ENCODE assay signal across 17 cellular contexts in genomic region chr11:33227578-33228261, GRCh38. TPM values are rescaled to one million over a fixed set of nuclear protein-coding genes. Genes with fewer than 3 reads are reported as not detected.
A peak's percentile ranks its signal among the peaks of the same experiment; 100 is the strongest.
DNase-seq lines count a peak whose midpoint lies in the region; TF ChIP-seq lines count a peak whose summit lies in the region.
"Had no signal": no experiment of that assay in that cellular context is flagged by ENCODE, and none has a peak within 500 bp of the region (broad histone marks: within the 10 kb centered on the region; RNA-seq: fewer than 3 reads in every experiment).

No MANE protein-coding gene starts in this region.

- H3K27me3 ChIP-seq in GM23248 (replicated peaks; ENCODE audit: insufficient read depth), result no peaks in the 10 kb centered on the region
- H3K27me3 ChIP-seq in PC-9 (ENCODE audit: insufficient read depth, low read depth), result no peaks in the 10 kb centered on the region
- H3K27me3 ChIP-seq in smooth muscle cell (ENCODE audit: low read depth), result no peaks in the 10 kb centered on the region
- H3K27me3 ChIP-seq: breast epithelium, foreskin keratinocyte had no signal

- TF ChIP-seq CTCF in PC-9 (conservative IDR thresholded peaks at IDR 0.05) (no peak), fibroblast of the aortic adventitia (IDR thresholded peaks at IDR 0.05; ENCODE audit: insufficient read depth, low read length) (no peak), smooth muscle cell (IDR thresholded peaks at IDR 0.05; ENCODE audit: borderline replicate concordance, insufficient read depth, poor library complexity, severe bottlenecking) (no peak), osteocyte (IDR thresholded peaks at IDR 0.05) (no peak)

- intact Hi-C loops in PC-9 (cut with micrococcal nuclease; ENCODE audit: unreplicated experiment), result no loop called here

- H3K4me1 ChIP-seq in GM23248 (ENCODE audit: insufficient read depth) (peaks cover 11% of the 10 kb centered on the region; the same call in 1 of the 2 replicates), PC-9 (replicated peaks; ENCODE audit: insufficient read depth) (peaks cover 12% of the 10 kb centered on the region), smooth muscle cell (ENCODE audit: low read depth) (no peaks in the 10 kb centered on the region)
- H3K4me1 ChIP-seq: breast epithelium, foreskin keratinocyte had no signal

- H3K9ac ChIP-seq in GM23248 (no peak overlapping the region), smooth muscle cell (ENCODE audit: low read depth) (no peak overlapping the region)
- H3K9ac ChIP-seq: SK-N-SH had no signal

- H2AFZ ChIP-seq in GM23248, result peak overlapping the region; percentile 47
- no peak overlapping the region for H2AFZ ChIP-seq in PC-9
- peak overlapping the region; percentile 39 for H2AFZ ChIP-seq in smooth muscle cell (ENCODE audit: low read depth)

- H3K4me3 ChIP-seq in GM23248 (no peak overlapping the region), PC-9 (no peak overlapping the region), fibroblast of the aortic adventitia (ENCODE audit: low read depth, low read length) (no peak overlapping the region), smooth muscle cell (no peak overlapping the region)
- H3K4me3 ChIP-seq: breast epithelium had no signal

- H3K9me3 ChIP-seq in GM23248 (ENCODE audit: low read depth), result no peaks in the 10 kb centered on the region
- H3K9me3 ChIP-seq in PC-9 (ENCODE audit: insufficient read depth, low read depth), result no peaks in the 10 kb centered on the region
- H3K9me3 ChIP-seq in smooth muscle cell (replicated peaks; ENCODE audit: low read depth), result no peaks in the 10 kb centered on the region
- H3K9me3 ChIP-seq: breast epithelium, SK-N-SH had no signal

- H4K20me1 ChIP-seq in GM23248 (ENCODE audit: insufficient read depth), result no peaks in the 10 kb centered on the region
- H4K20me1 ChIP-seq in PC-9 (ENCODE audit: insufficient read depth), result no peaks in the 10 kb centered on the region; the same call in 1 of the 2 replicates
- no peaks in the 10 kb centered on the region for H4K20me1 ChIP-seq in smooth muscle cell (ENCODE audit: low read depth)

- H3K9me3 Mint-ChIP-seq in osteocyte (ENCODE audit: unreplicated experiment), result no peaks in the 10 kb centered on the region
- H3K9me3 Mint-ChIP-seq: activated T-helper 1 cell treated with anti-CD3 and anti-CD28 coated beads, Interleukin-12 subunit alpha, Interleukin-12 subunit beta, Interleukin-2, Interleukin-4 antibody, amounts not matched to agents 30 ng/mL and 10 ng/mL and 1 ng/mL, durations not matched to agents 14 hours and 24 hours and 36 hours; neural crest cell had no signal

- in situ Hi-C loops in GM23248 (cut with MboI), result no loop called here

- WGBS in GM23248 (ENCODE audit: low coverage in 1 of 2, low lambda C conversion rate in 2 of 2, missing lambda C conversion rate in 2 of 2), 2 experiments, result 51 to 56% methylated on average over 2 of the region's 2 CpGs
- WGBS in smooth muscle cell (ENCODE audit: low lambda C conversion rate), result 80% methylated on average over 2 of the region's 2 CpGs

- no peak overlapping the region for H3K4me2 ChIP-seq in GM23248 (ENCODE audit: unreplicated experiment)
- H3K4me2 ChIP-seq in PC-9, result peak overlapping the region; percentile 16; the same call in 1 of the 2 replicates
- H3K4me2 ChIP-seq in smooth muscle cell, result no peak overlapping the region
- H3K4me2 ChIP-seq: SK-N-SH had no signal

- H3K27ac ChIP-seq in GM23248 (peak overlapping the region; percentile 37; the same call in 1 of the 2 replicates), PC-9 (no peak overlapping the region), smooth muscle cell (ENCODE audit: low read depth) (no peak overlapping the region)
- H3K27ac ChIP-seq: foreskin keratinocyte had no signal

- H3K27ac Mint-ChIP-seq in osteocyte (ENCODE audit: unreplicated experiment), result no peak overlapping the region
- H3K27ac Mint-ChIP-seq: activated T-helper 1 cell treated with anti-CD3 and anti-CD28 coated beads, Interleukin-12 subunit alpha, Interleukin-12 subunit beta, Interleukin-2, Interleukin-4 antibody, amounts not matched to agents 30 ng/mL and 10 ng/mL and 1 ng/mL, durations not matched to agents 14 hours and 24 hours and 36 hours; CD4-positive, alpha-beta memory T cell had no signal

- H3K4me3 Mint-ChIP-seq in osteocyte (ENCODE audit: unreplicated experiment), result no peak overlapping the region
- H3K4me3 Mint-ChIP-seq: activated T-helper 1 cell treated with anti-CD3 and anti-CD28 coated beads, Interleukin-12 subunit alpha, Interleukin-12 subunit beta, Interleukin-2, Interleukin-4 antibody, amounts not matched to agents 30 ng/mL and 10 ng/mL and 1 ng/mL, durations not matched to agents 14 hours and 24 hours and 36 hours; CD4-positive, alpha-beta memory T cell; neural crest cell had no signal

- H3K36me3 Mint-ChIP-seq in osteocyte (ENCODE audit: unreplicated experiment), result no peaks in the 10 kb centered on the region
- H3K36me3 Mint-ChIP-seq: CD4-positive, alpha-beta memory T cell had no signal

- H3K79me2 ChIP-seq in GM23248 (ENCODE audit: insufficient read depth) (no peaks in the 10 kb centered on the region), PC-9 (ENCODE audit: low read depth) (no peaks in the 10 kb centered on the region), smooth muscle cell (ENCODE audit: low read depth) (no peaks in the 10 kb centered on the region)

- peak; percentile 65 for DNase-seq in GM23248
- peak in 1 of 2 experiments; percentile 60 for DNase-seq in PC-9
- peak; percentile 72 for DNase-seq in fibroblast of the aortic adventitia (ENCODE audit: low read depth)
- no peak for DNase-seq in smooth muscle cell (lab: John Stamatoyannopoulos, UW; ENCODE audit: unreplicated experiment)
- no peak for DNase-seq in stimulated activated naive CD4-positive, alpha-beta T cell treated with Interleukin-2 at 50 U/mL for 16 hours (lab: John Stamatoyannopoulos, UW)
- DNase-seq in islet precursor cell, result no peak
- DNase-seq in NCI-H128 (lab: John Stamatoyannopoulos, UW; ENCODE audit: unreplicated experiment), result no peak
- DNase-seq in osteocyte (ENCODE audit: extremely low spot score, unreplicated experiment), result no peak
- DNase-seq: activated CD4-positive, alpha-beta T cell treated with anti-CD3 and anti-CD28 coated beads for 1 hour; CD4-positive, alpha-beta memory T cell; foreskin keratinocyte; NCI-H526 treated with DMSO at 0.1 percent for 48 hours; SK-N-SH; stimulated activated CD8-positive, alpha-beta memory T cell treated with anti-CD3 and anti-CD28 coated beads, Interleukin-4, amount 100 ng/mL, for 48 hours had no signal

- H3K36me3 ChIP-seq in GM23248 (ENCODE audit: low read depth), result no peaks in the 10 kb centered on the region
- no peaks in the 10 kb centered on the region for H3K36me3 ChIP-seq in PC-9 (ENCODE audit: low read depth)
- no peaks in the 10 kb centered on the region for H3K36me3 ChIP-seq in smooth muscle cell (ENCODE audit: low read depth)
- H3K36me3 ChIP-seq: breast epithelium had no signal

- BruUV-seq in PC-9 (replicated peaks; lab: Mats Ljungman, UMichigan), result no TSS peak

- H3K27me3 Mint-ChIP-seq in osteocyte (ENCODE audit: unreplicated experiment), result no peaks in the 10 kb centered on the region
- H3K27me3 Mint-ChIP-seq: CD4-positive, alpha-beta memory T cell had no signal

- H3K4me1 Mint-ChIP-seq in osteocyte (ENCODE audit: unreplicated experiment), result peaks cover 12% of the 10 kb centered on the region
- H3K4me1 Mint-ChIP-seq: CD4-positive, alpha-beta memory T cell; neural crest cell had no signal

- CTCF ChIA-PET in PC-9 (lab: Charles Lee), result no interaction called here

- H3K9me2 ChIP-seq in GM23248 (ENCODE audit: insufficient read depth) (no peaks in the 10 kb centered on the region), PC-9 (ENCODE audit: insufficient read depth) (no peaks in the 10 kb centered on the region)
- H3K9me2 ChIP-seq: SK-N-SH had no signal

- POLR2A ChIA-PET in PC-9 (lab: Charles Lee; ENCODE audit: unreplicated experiment), result no interaction called here

- H3F3A ChIP-seq in GM23248 (ENCODE audit: insufficient read depth) (peaks cover 9% of the 10 kb centered on the region), PC-9 (ENCODE audit: insufficient read depth, low read depth) (peaks cover 8% of the 10 kb centered on the region; the same call in 1 of the 2 replicates), smooth muscle cell (ENCODE audit: low read depth) (peaks cover 3% of the 10 kb centered on the region)

RNA-seq across cellular contexts. Expression of gene HIPK3, which starts 29.5 kb away (rescaled TPM):
- 72.1 and 82.9 TPM in 2 replicates for total RNA-seq in GM23248 (2014; rRNA removed; shearing (Covaris generic))
- polyA plus RNA-seq in GM23248 (2016; fragmentation: Nextera tagmentation; extraction: Ambion mirVana), result 16.5 and 17.8 TPM in 2 replicates
- total RNA-seq in PC-9 (2021), result 62.1 and 64.8 TPM in 2 replicates
- 164 and 369 TPM in 2 replicates for total RNA-seq in fibroblast of the aortic adventitia (ENCODE audit: low replicate concordance)
- 80.0 and 94.0 TPM in 2 replicates for total RNA-seq in smooth muscle cell
- polyA plus RNA-seq in smooth muscle cell, result 15.3 and 16.4 TPM in 2 replicates
- total RNA-seq in osteocyte, result 78.8 and 80.7 TPM in 2 replicates

Comparison
In these comparisons a context has a peak if more than half of its experiments do, and no peak if none do; other contexts are left out.
1. DNase-seq: peak in GM23248 (single experiment) and fibroblast of the aortic adventitia (single experiment); none in smooth muscle cell (single experiment), stimulated activated naive CD4-positive, alpha-beta T cell treated with Interleukin-2 at 50 U/mL for 16 hours (single experiment), islet precursor cell (single experiment), NCI-H128 (single experiment) and osteocyte (single experiment).